Comparison of ENCODE assay signal across 12 cellular contexts in genomic region chr5:158976035-158976434, GRCh38.
DNase-seq lines count a peak whose midpoint lies in the region; ATAC-seq and TF ChIP-seq lines count a peak whose summit lies in the region.
"Had no signal": no experiment of that assay in that cellular context is flagged by ENCODE, and none has a peak within 500 bp of the region (broad histone marks: within the 10 kb centered on the region; RNA-seq: fewer than 3 reads in every experiment).

No MANE protein-coding gene starts in this region.

- TF ChIP-seq CTCF in AG10803 (conservative IDR thresholded peaks at IDR 0.05; ENCODE audit: low read length) (no peak), body of pancreas (IDR thresholded peaks at IDR 0.05) (no peak), left lung (IDR thresholded peaks at IDR 0.05) (no peak)

- peaks cover 19% of the 10 kb centered on the region for H3K4me1 ChIP-seq in body of pancreas
- H3K4me1 ChIP-seq in left lung: peaks cover 0 to 9% of the 10 kb centered on the region in 2 donors

- H3K4me3 ChIP-seq in AG10803 (ENCODE audit: low read length) (no peak overlapping the region), body of pancreas (no peak overlapping the region), left lung (no peak overlapping the region)
- H3K4me3 ChIP-seq: esophagus squamous epithelium had no signal

- intact Hi-C loops in body of pancreas (cut with DNase I): no loop called here
- intact Hi-C loops in left lung (cut with DNase I): no loop called here

- TF ChIP-seq POLR2A in body of pancreas (IDR thresholded peaks at IDR 0.05): no peak

- H3K9me3 ChIP-seq in body of pancreas: no peaks in the 10 kb centered on the region
- H3K9me3 ChIP-seq in left lung: no peaks in the 10 kb centered on the region
- H3K9me3 ChIP-seq: esophagus squamous epithelium had no signal

- DNase-seq in AG10803 (ENCODE audit: low read depth) (peak; percentile 90), HT1080 (ENCODE audit: low read depth) (peak; percentile 83), body of pancreas (no peak), left lung (no peak), NCI-H345 treated with DMSO at 0.1 percent for 48 hours (lab: John Stamatoyannopoulos, UW; ENCODE audit: unreplicated experiment) (no peak)
- DNase-seq in activated CD4-positive, alpha-beta T cell treated with anti-CD3 and anti-CD28 coated beads for 1 hour: no peak
- DNase-seq: activated effector memory CD4-positive, alpha-beta T cell treated with Interleukin-2 at 50 U/mL for 16 hours; esophagus squamous epithelium; stimulated activated CD4-positive, alpha-beta T cell treated with anti-CD3 and anti-CD28 coated beads, Interleukin-4, amount 100 ng/mL, for 1 hour; T-helper 9 cell had no signal

- H3K27me3 ChIP-seq in body of pancreas (no peaks in the 10 kb centered on the region), left lung (peaks cover 0 to 3% of the 10 kb centered on the region in 2 donors)
- H3K27me3 ChIP-seq: esophagus squamous epithelium had no signal

- H3K27ac ChIP-seq in body of pancreas (no peak overlapping the region), left lung (no peak overlapping the region)

- ATAC-seq in body of pancreas: peak; percentile 47
- peak; percentile 85 for ATAC-seq in left lung
- no peak for ATAC-seq in GM21717 (IDR thresholded peaks at IDR 0.05; ENCODE audit: unreplicated experiment)
- ATAC-seq in HG02798 (IDR thresholded peaks at IDR 0.05; ENCODE audit: poor library complexity, unreplicated experiment): no peak

- H3K36me3 ChIP-seq in body of pancreas (replicated peaks in 1 of 2; ENCODE audit: insufficient read depth in 1 of 2, low read depth in 2 of 2): no peaks in the 10 kb centered on the region
- no peaks in the 10 kb centered on the region for H3K36me3 ChIP-seq in left lung
- H3K36me3 ChIP-seq: esophagus squamous epithelium had no signal

Comparison
In these comparisons a context has a peak if more than half of its experiments do, and no peak if none do; other contexts are left out.
1. DNase-seq: peak in AG10803 (single experiment) and HT1080 (single experiment); none in body of pancreas (0 of 4), left lung (0 of 2), NCI-H345 treated with DMSO at 0.1 percent for 48 hours (single experiment) and activated CD4-positive, alpha-beta T cell treated with anti-CD3 and anti-CD28 coated beads for 1 hour (single experiment).
2. ATAC-seq: peak in body of pancreas (single experiment) and left lung (single experiment); none in GM21717 (single experiment) and HG02798 (single experiment).